11 cellular contexts compared by ENCODE assay signal in genomic region chr12:124312601-124313000, GRCh38. TPM values are rescaled to one million over a fixed set of nuclear protein-coding genes. Genes with fewer than 3 reads are reported as not detected.
"Had no signal": no experiment of that assay in that cellular context is flagged by ENCODE, and none has a peak within 500 bp of the region (broad histone marks: within the 10 kb centered on the region; RNA-seq: fewer than 3 reads in every experiment).

No MANE protein-coding gene starts in this region.

- FAIRE-seq: HepG2 had no signal

- DNase-seq: GM23248, GOT3, H9, HCEC 1CT, HFFc6, KBM-7 had no signal

- H3K9ac ChIP-seq: GM23248 had no signal

- ATAC-seq: HepG2 had no signal

- H3K27ac ChIP-seq: GM23248, HL-60 had no signal

- H3K4me3 ChIP-seq: GM23248 had no signal

- H2AFZ ChIP-seq: GM23248 had no signal

RNA-seq across cellular contexts. Expression of gene RFLNA, which starts 17.7 kb away (rescaled TPM):
- total RNA-seq: H4, HepG2, HFFc6, HT1080 had no signal
- polyA plus RNA-seq: HepG2, IgD-negative memory B cell had no signal
